In the genomic region with DNA sequence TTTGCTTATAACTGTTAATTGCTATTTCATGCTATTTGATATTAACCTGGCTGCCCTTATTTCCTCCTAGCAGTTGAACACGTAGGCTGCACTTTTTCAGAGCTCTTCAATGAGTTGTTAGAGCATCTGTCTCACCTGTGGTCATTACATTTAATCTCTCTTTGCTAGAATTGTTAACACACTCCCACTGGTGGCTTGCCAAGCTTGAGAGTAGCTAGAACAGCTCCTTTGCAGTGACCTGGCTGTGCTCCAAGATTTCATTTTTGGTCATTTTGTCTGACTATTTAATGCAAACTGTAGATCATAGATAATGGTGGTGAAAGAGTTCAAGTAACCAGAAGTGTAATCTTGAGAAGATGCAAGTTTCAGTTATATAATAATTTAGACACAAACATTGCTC, we compare ENCODE assay signal across 23 cellular contexts.
DNase-seq lines count a peak whose midpoint lies in the region; ATAC-seq lines count a peak whose summit lies in the region.
"Had no signal": no experiment of that assay in that cellular context is flagged by ENCODE, and none has a peak within 500 bp of the region (broad histone marks: within the 10 kb centered on the region; RNA-seq: fewer than 3 reads in every experiment).

No MANE protein-coding gene starts in this region.

- H3K27me3 Mint-ChIP-seq in stimulated activated naive B cell treated with anti-CD40 and anti-IgM and Interleukin-4, amounts not matched to agents 10 μg/mL and 1 μg/mL and 100 μg/mL, for 72 hours: no peaks in the 10 kb centered on the region
- H3K27me3 Mint-ChIP-seq: activated CD8-positive, alpha-beta T cell treated with anti-CD3 and anti-CD28 coated beads for 36 hours; activated naive CD4-positive, alpha-beta T cell treated with anti-CD3 and anti-CD28 coated beads, Interleukin-2, amount 50 U/mL, for 24 hours; CD4-positive, alpha-beta T cell had no signal

- H3K4me3 Mint-ChIP-seq in stimulated activated naive B cell treated with anti-CD40 and anti-IgM and Interleukin-4, amounts not matched to agents 10 μg/mL and 1 μg/mL and 100 μg/mL, for 72 hours: no peak overlapping the region
- H3K4me3 Mint-ChIP-seq: activated CD8-positive, alpha-beta T cell treated with anti-CD3 and anti-CD28 coated beads for 36 hours; activated naive CD4-positive, alpha-beta T cell treated with anti-CD3 and anti-CD28 coated beads, Interleukin-2, amount 50 U/mL, for 24 hours; CD4-positive, alpha-beta T cell; H9; natural killer cell had no signal

- DNase-seq in NCI-H345 (lab: John Stamatoyannopoulos, UW): peak; percentile 10
- no peak for DNase-seq in NCI-H345 treated with DMSO at 0.1 percent for 48 hours (lab: John Stamatoyannopoulos, UW; ENCODE audit: unreplicated experiment)
- DNase-seq in NCI-H2081 (lab: John Stamatoyannopoulos, UW): peak; percentile 40 to 86
- peak; percentile 63 for DNase-seq in NCI-H774 (lab: John Stamatoyannopoulos, UW)
- DNase-seq in fibroblast of peridontal ligament (ENCODE audit: extremely low read depth): peak; percentile 0
- DNase-seq in stimulated activated naive B cell treated with anti-CD40 and anti-IgM and Interleukin-4, amounts not matched to agents 10 μg/mL and 1 μg/mL and 100 μg/mL, for 72 hours: no peak
- DNase-seq in globus pallidus (ENCODE audit: low spot score): no peak
- DNase-seq: activated CD4-positive, alpha-beta T cell treated with anti-CD3 and anti-CD28 coated beads for 1 hour; activated CD8-positive, alpha-beta T cell treated with anti-CD3 and anti-CD28 coated beads for 36 hours; CD4-positive, alpha-beta T cell; DMS79; foreskin melanocyte; GF-D8; H9; natural killer cell; NCI-H146; NCI-H526 treated with DMSO at 0.1 percent for 48 hours; stimulated activated CD8-positive, alpha-beta memory T cell treated with anti-CD3 and anti-CD28 coated beads, Interleukin-4, amount 100 ng/mL, for 48 hours; transverse colon had no signal

- H3K9me3 Mint-ChIP-seq in stimulated activated naive B cell treated with anti-CD40 and anti-IgM and Interleukin-4, amounts not matched to agents 10 μg/mL and 1 μg/mL and 100 μg/mL, for 72 hours: no peaks in the 10 kb centered on the region
- H3K9me3 Mint-ChIP-seq: H9 had no signal

- H3K27ac Mint-ChIP-seq in stimulated activated naive B cell treated with anti-CD40 and anti-IgM and Interleukin-4, amounts not matched to agents 10 μg/mL and 1 μg/mL and 100 μg/mL, for 72 hours: no peak overlapping the region
- H3K27ac Mint-ChIP-seq: activated CD8-positive, alpha-beta T cell treated with anti-CD3 and anti-CD28 coated beads for 36 hours; activated naive CD4-positive, alpha-beta T cell treated with anti-CD3 and anti-CD28 coated beads, Interleukin-2, amount 50 U/mL, for 24 hours; activated T-helper 2 cell treated with anti-CD3 and anti-CD28 coated beads, Interferon-gamma antibody, Interleukin-2, Interleukin-4, amounts not matched to agents 10 μg/mL and 5 μg/mL and 100 μg/mL, durations not matched to agents 14 hours and 24 hours and 36 hours; CD4-positive, alpha-beta T cell; H9; natural killer cell had no signal

- H3K36me3 Mint-ChIP-seq in stimulated activated naive B cell treated with anti-CD40 and anti-IgM and Interleukin-4, amounts not matched to agents 10 μg/mL and 1 μg/mL and 100 μg/mL, for 72 hours: no peaks in the 10 kb centered on the region
- H3K36me3 Mint-ChIP-seq: activated naive CD4-positive, alpha-beta T cell treated with anti-CD3 and anti-CD28 coated beads, Interleukin-2, amount 50 U/mL, for 24 hours had no signal

- no peak for ATAC-seq in stimulated activated naive B cell treated with anti-CD40 and anti-IgM and Interleukin-4, amounts not matched to agents 10 μg/mL and 1 μg/mL and 100 μg/mL, for 72 hours (replicated peaks)
- ATAC-seq in HG03095 (IDR thresholded peaks at IDR 0.05; ENCODE audit: unreplicated experiment): no peak
- ATAC-seq: activated CD8-positive, alpha-beta T cell treated with anti-CD3 and anti-CD28 coated beads for 36 hours; esophagus mucosa; natural killer cell had no signal

- H3K4me1 Mint-ChIP-seq in stimulated activated naive B cell treated with anti-CD40 and anti-IgM and Interleukin-4, amounts not matched to agents 10 μg/mL and 1 μg/mL and 100 μg/mL, for 72 hours: no peaks in the 10 kb centered on the region
- H3K4me1 Mint-ChIP-seq: H9, natural killer cell had no signal

Comparison
In these comparisons a context has a peak if more than half of its experiments do, and no peak if none do; other contexts are left out.
1. DNase-seq: peak in NCI-H345 (single experiment), NCI-H2081 (2 of 2), NCI-H774 (single experiment) and fibroblast of peridontal ligament (single experiment); none in NCI-H345 treated with DMSO at 0.1 percent for 48 hours (single experiment), stimulated activated naive B cell treated with anti-CD40 and anti-IgM and Interleukin-4, amounts not matched to agents 10 μg/mL and 1 μg/mL and 100 μg/mL, for 72 hours (single experiment) and globus pallidus (single experiment).